27 cellular contexts compared by ENCODE assay signal in genomic region chr2:120656273-120656960, GRCh38.
DNase-seq lines count a peak whose midpoint lies in the region; ATAC-seq and TF ChIP-seq lines count a peak whose summit lies in the region.
"Had no signal": no experiment of that assay in that cellular context is flagged by ENCODE, and none has a peak within 500 bp of the region (broad histone marks: within the 10 kb centered on the region; RNA-seq: fewer than 3 reads in every experiment).

No MANE protein-coding gene starts in this region.

- intact Hi-C loops in lower lobe of right lung (cut with DNase I) = no loop called here

- H3K9me3 ChIP-seq in lower lobe of right lung = no peaks in the 10 kb centered on the region
- H3K9me3 ChIP-seq: Peyer's patch, SJCRH30 had no signal

- peaks cover 19% of the 10 kb centered on the region for H3K27me3 ChIP-seq in lower lobe of right lung (ENCODE audit: low read depth)
- H3K27me3 ChIP-seq: hepatocyte, Peyer's patch, SJCRH30, upper lobe of left lung had no signal

- peaks cover 11% of the 10 kb centered on the region for H3K4me1 ChIP-seq in lower lobe of right lung
- H3K4me1 ChIP-seq: Peyer's patch, SJCRH30 had no signal

- no peaks in the 10 kb centered on the region for H3K36me3 ChIP-seq in lower lobe of right lung
- H3K36me3 ChIP-seq: Peyer's patch, SJCRH30, upper lobe of left lung had no signal

- H3K4me3 ChIP-seq in lower lobe of right lung = no peak overlapping the region
- H3K4me3 ChIP-seq: GM23248, hepatocyte, Peyer's patch, SJCRH30, upper lobe of left lung had no signal

- TF ChIP-seq CTCF in lower lobe of right lung (IDR thresholded peaks at IDR 0.05) = no peak

- ATAC-seq in lower lobe of right lung (peak; percentile 11 to 22), HG03097 (IDR thresholded peaks at IDR 0.05; ENCODE audit: low FRiP score, unreplicated experiment) (no peak), GM21619 (IDR thresholded peaks at IDR 0.05; ENCODE audit: unreplicated experiment) (no peak)
- ATAC-seq: activated T-cell treated with anti-CD3 and anti-CD28 coated beads, Interleukin-2, amount 50 U/mL, for 72 hours; right cardiac atrium; T-cell had no signal

- H3K27ac ChIP-seq in lower lobe of right lung = no peak overlapping the region
- H3K27ac ChIP-seq: GM23248, hepatocyte, HL-60, Peyer's patch, SJCRH30, upper lobe of left lung had no signal

- DNase-seq in NCI-H1436 (lab: John Stamatoyannopoulos, UW) (peak; percentile 68), NCI-H1436 treated with DMSO at 0.1 percent for 48 hours (lab: John Stamatoyannopoulos, UW) (no peak), astrocyte of the hippocampus (ENCODE audit: low read depth, low spot score) (peak; percentile 53), lower lobe of right lung (no peak), superior temporal gyrus (ENCODE audit: extremely low spot score) (peak; percentile 69), NCI-H748 treated with DMSO at 0.1 percent for 48 hours (lab: John Stamatoyannopoulos, UW) (no peak)
- DNase-seq: 8988T; activated CD4-positive, alpha-beta T cell treated with anti-CD3 and anti-CD28 coated beads for 4 hours; activated naive CD4-positive, alpha-beta T cell treated with anti-CD3 and anti-CD28 coated beads, Interleukin-2, amount 50 U/mL, for 16 hours; activated T-cell treated with anti-CD3 and anti-CD28 coated beads, Interleukin-2, amount 50 U/mL, for 72 hours; AML-193; cerebellar nuclear complex; DMS53; foreskin fibroblast; GM23248; NCI-H1105 treated with DMSO at 0.1 percent for 48 hours; NCI-H510A; Peyer's patch; stimulated activated CD4-positive, alpha-beta T cell treated with anti-CD3 and anti-CD28 coated beads, Interleukin-12 subunit alpha, Interleukin-12 subunit beta, amount 100 ng/mL, for 4 hours; T-cell; upper lobe of left lung had no signal

Comparison
In these comparisons a context has a peak if more than half of its experiments do, and no peak if none do; other contexts are left out.
1. DNase-seq: peak in NCI-H1436 (single experiment), astrocyte of the hippocampus (single experiment) and superior temporal gyrus (single experiment); none in NCI-H1436 treated with DMSO at 0.1 percent for 48 hours (single experiment), lower lobe of right lung (single experiment) and NCI-H748 treated with DMSO at 0.1 percent for 48 hours (single experiment).
2. ATAC-seq: peak in lower lobe of right lung (2 of 2); none in HG03097 (single experiment) and GM21619 (single experiment).